In the genomic region with DNA sequence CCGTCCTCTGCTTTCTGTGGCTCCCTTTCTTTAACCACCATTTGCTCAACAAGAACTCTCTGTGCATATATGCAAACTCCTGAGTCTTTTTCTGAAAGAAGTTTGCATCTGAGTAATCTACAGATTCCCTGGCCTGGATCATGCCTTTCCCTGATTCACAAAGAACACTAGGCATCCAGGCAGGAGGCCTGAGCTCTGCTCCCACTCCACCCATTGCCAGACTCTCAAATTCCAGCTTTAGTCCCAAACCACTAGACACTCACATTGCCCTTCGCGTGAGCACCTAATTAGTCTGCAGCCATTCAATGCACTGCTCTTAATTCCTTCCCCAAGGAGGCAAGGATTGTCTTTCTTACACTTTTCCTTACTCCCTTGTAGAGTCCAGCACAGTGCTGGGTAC, we compare ENCODE assay signal across 27 cellular contexts.
DNase-seq lines count a peak whose midpoint lies in the region; ATAC-seq and TF ChIP-seq lines count a peak whose summit lies in the region.
"Had no signal": no experiment of that assay in that cellular context is flagged by ENCODE, and none has a peak within 500 bp of the region (broad histone marks: within the 10 kb centered on the region; RNA-seq: fewer than 3 reads in every experiment).

No MANE protein-coding gene starts in this region.

- no peak for TF ChIP-seq POLR2A in IMR-90 (IDR thresholded peaks at IDR 0.05; ENCODE audit: low read depth, low read length)

- H3K23ac ChIP-seq in IMR-90 (ENCODE audit: low read depth, low read length) = 0 out of 2 replicates have a peak overlapping the region, but pooled peaks have one; percentile 5

- H4K20me1 ChIP-seq in IMR-90 (ENCODE audit: insufficient read depth, low read length) = no peaks in the 10 kb centered on the region
- H4K20me1 ChIP-seq in neural progenitor cell (ENCODE audit: low read depth) = no peaks in the 10 kb centered on the region
- H4K20me1 ChIP-seq: BLaER1 had no signal

- CTCF ChIA-PET in IMR-90 (lab: Yijun Ruan, JAX) = interaction anchor here (1.2 kb wide), 1 partner anchor 202 kb away, joined by 6 read pairs; no protein-coding TSS in a partner anchor

- H3K9ac ChIP-seq in IMR-90 (ENCODE audit: low read depth, low read length) (no peak overlapping the region), neural progenitor cell (no peak overlapping the region)
- H3K9ac ChIP-seq: BLaER1 had no signal

- in situ Hi-C loops in IMR-90 (cut with MboI; ENCODE audit: low sequenced_read_pairs) = loop anchor here (10.0 kb wide), 1 partner anchor 341 kb away; a partner anchor contains a TSS

- H2BK120ac ChIP-seq in IMR-90 (ENCODE audit: low read depth, low read length) = no peak overlapping the region

- POLR2A ChIA-PET in IMR-90 (lab: Charles Lee; ENCODE audit: unreplicated experiment) = no interaction called here

- no peak overlapping the region; the same call in 1 of the 2 replicates for H3K14ac ChIP-seq in IMR-90 (replicated peaks; ENCODE audit: low read depth, low read length)

- WGBS in IMR-90 (ENCODE audit: extremely low coverage in 2 of 2, insufficient read length in 1 of 2), 2 experiments = no CpG with 5 or more reads among the region's 3 CpGs

- H3K4ac ChIP-seq in IMR-90 (ENCODE audit: low read depth, low read length) = no peak overlapping the region; the same call in 1 of the 2 replicates

- no peak overlapping the region for H3K4me3 ChIP-seq in AG10803 (ENCODE audit: low read length)
- no peak overlapping the region for H3K4me3 ChIP-seq in IMR-90 (ENCODE audit: insufficient read depth, low read depth, low read length)
- no peak overlapping the region for H3K4me3 ChIP-seq in neural progenitor cell
- no peak overlapping the region for H3K4me3 ChIP-seq in upper lobe of right lung
- H3K4me3 ChIP-seq: BLaER1, body of pancreas, pancreas, thoracic aorta had no signal

- H2BK20ac ChIP-seq in IMR-90 (ENCODE audit: low read depth, low read length) = no peak overlapping the region

- no TSS peak for BruUV-seq in IMR-90 (replicated peaks; lab: Mats Ljungman, UMichigan)

- H4K5ac ChIP-seq in IMR-90 (ENCODE audit: low read depth, low read length) = no peak overlapping the region

- no peaks in the 10 kb centered on the region for H3K79me2 ChIP-seq in neural progenitor cell (ENCODE audit: low read depth)

- no peaks in the 10 kb centered on the region for H3F3A ChIP-seq in neural progenitor cell (ENCODE audit: low read depth)

- dilution Hi-C loops in IMR-90 (cut with HindIII; ENCODE audit: low sequenced_read_pairs, unreplicated experiment) = no loop called here

- H3K4me3 Mint-ChIP-seq in endothelial cell (ENCODE audit: unreplicated experiment) (peak overlapping the region; percentile 14), neural progenitor cell (no peak overlapping the region)
- H3K4me3 Mint-ChIP-seq: activated naive CD8-positive, alpha-beta T cell treated with anti-CD3 and anti-CD28 coated beads, Interleukin-2, amount 50 U/mL, for 24 hours; central memory CD8-positive, alpha-beta T cell; nephron; stimulated activated naive CD8-positive, alpha-beta T cell treated with anti-CD3 and anti-CD28 coated beads, Interleukin-15, Interleukin-2, amounts not matched to agents 100 ng/mL and 50 ng/mL, for 24 hours had no signal

- no peak overlapping the region for H3K27ac Mint-ChIP-seq in endothelial cell (ENCODE audit: unreplicated experiment)
- H3K27ac Mint-ChIP-seq in neural progenitor cell = no peak overlapping the region
- H3K27ac Mint-ChIP-seq: activated naive CD8-positive, alpha-beta T cell treated with anti-CD3 and anti-CD28 coated beads, Interleukin-2, amount 50 U/mL, for 24 hours; nephron; stimulated activated naive CD8-positive, alpha-beta T cell treated with anti-CD3 and anti-CD28 coated beads, Interleukin-15, Interleukin-2, amounts not matched to agents 100 ng/mL and 50 ng/mL, for 24 hours had no signal

- H3K36me3 ChIP-seq in IMR-90 (ENCODE audit: control insufficient read depth, insufficient read depth, low read length) = no peaks in the 10 kb centered on the region
- H3K36me3 ChIP-seq in neural progenitor cell = no peaks in the 10 kb centered on the region
- H3K36me3 ChIP-seq in upper lobe of right lung = no peaks in the 10 kb centered on the region
- H3K36me3 ChIP-seq: BLaER1, pancreas, thoracic aorta had no signal

- H3K9me3 Mint-ChIP-seq in endothelial cell (ENCODE audit: unreplicated experiment) (peaks cover 5% of the 10 kb centered on the region), neural progenitor cell (peaks cover 8% of the 10 kb centered on the region)
- H3K9me3 Mint-ChIP-seq: activated naive CD8-positive, alpha-beta T cell treated with anti-CD3 and anti-CD28 coated beads, Interleukin-2, amount 50 U/mL, for 24 hours; central memory CD8-positive, alpha-beta T cell; stimulated activated naive CD8-positive, alpha-beta T cell treated with anti-CD3 and anti-CD28 coated beads, Interleukin-15, Interleukin-2, amounts not matched to agents 100 ng/mL and 50 ng/mL, for 24 hours had no signal

- peaks cover 29% of the 10 kb centered on the region for H3K4me1 Mint-ChIP-seq in endothelial cell (ENCODE audit: unreplicated experiment)
- peaks cover 3% of the 10 kb centered on the region for H3K4me1 Mint-ChIP-seq in neural progenitor cell

- H2BK15ac ChIP-seq in IMR-90 (ENCODE audit: low read depth, low read length) = no peak overlapping the region

- no peak overlapping the region for H3K27ac ChIP-seq in IMR-90 (ENCODE audit: insufficient read depth, low read length)
- no peak overlapping the region for H3K27ac ChIP-seq in neural progenitor cell
- no peak overlapping the region for H3K27ac ChIP-seq in upper lobe of right lung
- H3K27ac ChIP-seq: BLaER1, body of pancreas, pancreas, RWPE1, thoracic aorta had no signal

- no peak overlapping the region for H3K56ac ChIP-seq in IMR-90 (ENCODE audit: extremely low read depth, insufficient read depth, low read length)

- no peak overlapping the region for H3K4me2 ChIP-seq in IMR-90 (ENCODE audit: low read depth, low read length)
- H3K4me2 ChIP-seq in neural progenitor cell = no peak overlapping the region
- H3K4me2 ChIP-seq: BLaER1 had no signal

- peak; percentile 51 for DNase-seq in AG10803 (ENCODE audit: low read depth)
- DNase-seq in IMR-90 = peak; percentile 15
- DNase-seq in endothelial cell (ENCODE audit: low spot score) = no peak
- peak; percentile 9 for DNase-seq in neural progenitor cell (ENCODE audit: low spot score)
- DNase-seq in SHP77 (lab: John Stamatoyannopoulos, UW) = no peak
- no peak for DNase-seq in hepatic stellate cell (ENCODE audit: low spot score)
- no peak for DNase-seq in activated gamma-delta T cell treated with Interleukin-2 at 50 U/mL for 16 hours
- DNase-seq in upper lobe of right lung = no peak
- DNase-seq: activated naive CD4-positive, alpha-beta T cell; activated naive CD8-positive, alpha-beta T cell treated with anti-CD3 and anti-CD28 coated beads, Interleukin-2, amount 50 U/mL, for 24 hours; activated T-cell treated with anti-CD3 and anti-CD28 coated beads, Interleukin-2, amount 50 U/mL, for 48 hours; body of pancreas; KBM-7; NCI-H1092 treated with DMSO at 0.1 percent for 48 hours; NCI-H1694 treated with DMSO at 0.1 percent for 48 hours; NCI-H2171 treated with DMSO at 0.1 percent for 48 hours; NCI-H510A; pancreas; retina; stimulated activated CD8-positive, alpha-beta memory T cell treated with anti-CD3 and anti-CD28 coated beads, Interleukin-4, amount 100 ng/mL, for 48 hours; T-helper 1 cell had no signal

- H3K36me3 Mint-ChIP-seq in endothelial cell (ENCODE audit: low read depth, unreplicated experiment) (peaks cover 12% of the 10 kb centered on the region), neural progenitor cell (peaks cover 4% of the 10 kb centered on the region)

- no peak for TF ChIP-seq RAD21 in IMR-90 (IDR thresholded peaks at IDR 0.05; ENCODE audit: low read length)

- H3K9me3 ChIP-seq in IMR-90 (ENCODE audit: control insufficient read depth, insufficient read depth, low read length) (no peaks in the 10 kb centered on the region), neural progenitor cell (ENCODE audit: low read depth) (no peaks in the 10 kb centered on the region), upper lobe of right lung (no peaks in the 10 kb centered on the region)
- H3K9me3 ChIP-seq: BLaER1, body of pancreas, pancreas, thoracic aorta had no signal

- H4K8ac ChIP-seq in IMR-90 (ENCODE audit: low read depth in 2 of 2, low read length in 2 of 2) = no peak overlapping the region

- 0 out of 2 replicates have a peak, but pooled peaks have one; percentile 8 for ATAC-seq in IMR-90 (ENCODE audit: low read depth)
- no peak for ATAC-seq in upper lobe of right lung
- ATAC-seq: activated naive CD8-positive, alpha-beta T cell treated with anti-CD3 and anti-CD28 coated beads, Interleukin-2, amount 50 U/mL, for 24 hours; body of pancreas; pancreas had no signal

- no peak overlapping the region for H2AK9ac ChIP-seq in IMR-90 (replicated peaks; ENCODE audit: low read depth, low read length, poor library complexity)

- no peak overlapping the region for H2BK5ac ChIP-seq in IMR-90 (ENCODE audit: low read depth, low read length, poor library complexity, severe bottlenecking)

- no peak overlapping the region for H2AK5ac ChIP-seq in IMR-90 (ENCODE audit: low read depth, low read length)

- no peaks in the 10 kb centered on the region for H3K9me1 ChIP-seq in IMR-90 (ENCODE audit: insufficient read depth, low read length)

- no peak overlapping the region for H4K91ac ChIP-seq in IMR-90 (ENCODE audit: insufficient read depth, low read depth, low read length)

- H3K79me1 ChIP-seq in IMR-90 (ENCODE audit: low read depth in 1 of 2, low read length in 2 of 2) = no peaks in the 10 kb centered on the region

- no peaks in the 10 kb centered on the region for H3K27me3 ChIP-seq in IMR-90 (ENCODE audit: control insufficient read depth, insufficient read depth, low read length)
- no peaks in the 10 kb centered on the region for H3K27me3 ChIP-seq in neural progenitor cell
- H3K27me3 ChIP-seq in upper lobe of right lung = no peaks in the 10 kb centered on the region
- H3K27me3 ChIP-seq: BLaER1, body of pancreas, pancreas had no signal

- intact Hi-C loops in IMR-90 (cut with micrococcal nuclease) (loop anchor here (10.0 kb wide), 1 partner anchor 209 kb away; no protein-coding TSS in a partner anchor), upper lobe of right lung (cut with DNase I) (no loop called here)

- TF ChIP-seq CTCF in AG10803 (conservative IDR thresholded peaks at IDR 0.05; ENCODE audit: low read length) (no peak), IMR-90 (conservative IDR thresholded peaks at IDR 0.05; ENCODE audit: low read depth, low read length) (no peak), endothelial cell (IDR thresholded peaks at IDR 0.05; ENCODE audit: unreplicated experiment) (no peak), neural progenitor cell (IDR thresholded peaks at IDR 0.05) (no peak), upper lobe of right lung (IDR thresholded peaks at IDR 0.05) (no peak)

- no peak overlapping the region for H3K18ac ChIP-seq in IMR-90 (ENCODE audit: low read depth, low read length)

- H3K4me1 ChIP-seq in IMR-90 (ENCODE audit: control insufficient read depth, insufficient read depth, low read length) (no peaks in the 10 kb centered on the region), neural progenitor cell (no peaks in the 10 kb centered on the region), upper lobe of right lung (peaks cover 8% of the 10 kb centered on the region)

- peak overlapping the region; percentile 6 for H2AFZ ChIP-seq in IMR-90 (replicated peaks; ENCODE audit: low read length, poor library complexity)
- H2AFZ ChIP-seq in neural progenitor cell (replicated peaks) = no peak overlapping the region

- H3K27me3 Mint-ChIP-seq in endothelial cell (ENCODE audit: unreplicated experiment) = peaks cover 7% of the 10 kb centered on the region
- H3K27me3 Mint-ChIP-seq in neural progenitor cell (ENCODE audit: insufficient read depth, low read depth) = peaks cover 14% of the 10 kb centered on the region
- H3K27me3 Mint-ChIP-seq: central memory CD8-positive, alpha-beta T cell; stimulated activated naive CD8-positive, alpha-beta T cell treated with anti-CD3 and anti-CD28 coated beads, Interleukin-15, Interleukin-2, amounts not matched to agents 100 ng/mL and 50 ng/mL, for 24 hours had no signal

Comparison
In these comparisons a context has a peak if more than half of its experiments do, and no peak if none do; other contexts are left out.
1. DNase-seq: peak in AG10803 (single experiment), IMR-90 (single experiment) and neural progenitor cell (single experiment); none in endothelial cell (single experiment), SHP77 (0 of 2), hepatic stellate cell (single experiment), activated gamma-delta T cell treated with Interleukin-2 at 50 U/mL for 16 hours (single experiment) and upper lobe of right lung (single experiment).